Comparison of ENCODE assay signal across 1 cellular context in the genomic region with DNA sequence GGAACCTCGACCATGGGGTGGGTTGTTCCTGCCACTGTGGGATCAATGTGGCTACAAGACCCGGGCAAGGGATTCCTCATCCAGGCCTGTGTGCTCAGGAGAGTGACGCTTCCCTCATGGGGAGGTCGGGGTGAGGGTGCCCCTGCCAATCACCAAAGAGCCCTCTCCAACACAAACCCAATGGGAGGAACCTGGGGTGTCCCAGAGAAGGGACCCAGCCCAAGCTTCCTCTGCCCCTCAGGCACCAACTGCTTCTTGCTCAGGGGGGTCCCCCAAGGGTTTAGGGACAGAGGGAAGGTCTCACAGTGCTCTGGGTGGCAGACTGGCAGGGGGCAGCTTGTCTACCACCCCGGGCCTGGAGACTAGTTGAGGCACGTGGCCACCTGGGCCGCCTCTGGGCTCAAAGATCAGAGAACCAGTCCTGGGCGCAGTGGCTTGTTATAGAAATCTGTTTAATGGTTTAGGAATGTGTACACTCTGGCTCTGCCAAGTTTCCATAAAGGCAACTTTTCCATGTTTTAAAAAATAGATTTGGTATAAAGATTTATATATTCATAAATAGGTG.
TF ChIP-seq lines count a peak whose summit lies in the region.

No MANE protein-coding gene starts in this region.

TF ChIP-seq in H1, 55 proteins besides CTCF, POLR2A, EP300 and RAD21:
- no peak for TF ChIP-seq SP2 (IDR thresholded peaks at IDR 0.05; ENCODE audit: low read length)
- TF ChIP-seq, protein P1, sequence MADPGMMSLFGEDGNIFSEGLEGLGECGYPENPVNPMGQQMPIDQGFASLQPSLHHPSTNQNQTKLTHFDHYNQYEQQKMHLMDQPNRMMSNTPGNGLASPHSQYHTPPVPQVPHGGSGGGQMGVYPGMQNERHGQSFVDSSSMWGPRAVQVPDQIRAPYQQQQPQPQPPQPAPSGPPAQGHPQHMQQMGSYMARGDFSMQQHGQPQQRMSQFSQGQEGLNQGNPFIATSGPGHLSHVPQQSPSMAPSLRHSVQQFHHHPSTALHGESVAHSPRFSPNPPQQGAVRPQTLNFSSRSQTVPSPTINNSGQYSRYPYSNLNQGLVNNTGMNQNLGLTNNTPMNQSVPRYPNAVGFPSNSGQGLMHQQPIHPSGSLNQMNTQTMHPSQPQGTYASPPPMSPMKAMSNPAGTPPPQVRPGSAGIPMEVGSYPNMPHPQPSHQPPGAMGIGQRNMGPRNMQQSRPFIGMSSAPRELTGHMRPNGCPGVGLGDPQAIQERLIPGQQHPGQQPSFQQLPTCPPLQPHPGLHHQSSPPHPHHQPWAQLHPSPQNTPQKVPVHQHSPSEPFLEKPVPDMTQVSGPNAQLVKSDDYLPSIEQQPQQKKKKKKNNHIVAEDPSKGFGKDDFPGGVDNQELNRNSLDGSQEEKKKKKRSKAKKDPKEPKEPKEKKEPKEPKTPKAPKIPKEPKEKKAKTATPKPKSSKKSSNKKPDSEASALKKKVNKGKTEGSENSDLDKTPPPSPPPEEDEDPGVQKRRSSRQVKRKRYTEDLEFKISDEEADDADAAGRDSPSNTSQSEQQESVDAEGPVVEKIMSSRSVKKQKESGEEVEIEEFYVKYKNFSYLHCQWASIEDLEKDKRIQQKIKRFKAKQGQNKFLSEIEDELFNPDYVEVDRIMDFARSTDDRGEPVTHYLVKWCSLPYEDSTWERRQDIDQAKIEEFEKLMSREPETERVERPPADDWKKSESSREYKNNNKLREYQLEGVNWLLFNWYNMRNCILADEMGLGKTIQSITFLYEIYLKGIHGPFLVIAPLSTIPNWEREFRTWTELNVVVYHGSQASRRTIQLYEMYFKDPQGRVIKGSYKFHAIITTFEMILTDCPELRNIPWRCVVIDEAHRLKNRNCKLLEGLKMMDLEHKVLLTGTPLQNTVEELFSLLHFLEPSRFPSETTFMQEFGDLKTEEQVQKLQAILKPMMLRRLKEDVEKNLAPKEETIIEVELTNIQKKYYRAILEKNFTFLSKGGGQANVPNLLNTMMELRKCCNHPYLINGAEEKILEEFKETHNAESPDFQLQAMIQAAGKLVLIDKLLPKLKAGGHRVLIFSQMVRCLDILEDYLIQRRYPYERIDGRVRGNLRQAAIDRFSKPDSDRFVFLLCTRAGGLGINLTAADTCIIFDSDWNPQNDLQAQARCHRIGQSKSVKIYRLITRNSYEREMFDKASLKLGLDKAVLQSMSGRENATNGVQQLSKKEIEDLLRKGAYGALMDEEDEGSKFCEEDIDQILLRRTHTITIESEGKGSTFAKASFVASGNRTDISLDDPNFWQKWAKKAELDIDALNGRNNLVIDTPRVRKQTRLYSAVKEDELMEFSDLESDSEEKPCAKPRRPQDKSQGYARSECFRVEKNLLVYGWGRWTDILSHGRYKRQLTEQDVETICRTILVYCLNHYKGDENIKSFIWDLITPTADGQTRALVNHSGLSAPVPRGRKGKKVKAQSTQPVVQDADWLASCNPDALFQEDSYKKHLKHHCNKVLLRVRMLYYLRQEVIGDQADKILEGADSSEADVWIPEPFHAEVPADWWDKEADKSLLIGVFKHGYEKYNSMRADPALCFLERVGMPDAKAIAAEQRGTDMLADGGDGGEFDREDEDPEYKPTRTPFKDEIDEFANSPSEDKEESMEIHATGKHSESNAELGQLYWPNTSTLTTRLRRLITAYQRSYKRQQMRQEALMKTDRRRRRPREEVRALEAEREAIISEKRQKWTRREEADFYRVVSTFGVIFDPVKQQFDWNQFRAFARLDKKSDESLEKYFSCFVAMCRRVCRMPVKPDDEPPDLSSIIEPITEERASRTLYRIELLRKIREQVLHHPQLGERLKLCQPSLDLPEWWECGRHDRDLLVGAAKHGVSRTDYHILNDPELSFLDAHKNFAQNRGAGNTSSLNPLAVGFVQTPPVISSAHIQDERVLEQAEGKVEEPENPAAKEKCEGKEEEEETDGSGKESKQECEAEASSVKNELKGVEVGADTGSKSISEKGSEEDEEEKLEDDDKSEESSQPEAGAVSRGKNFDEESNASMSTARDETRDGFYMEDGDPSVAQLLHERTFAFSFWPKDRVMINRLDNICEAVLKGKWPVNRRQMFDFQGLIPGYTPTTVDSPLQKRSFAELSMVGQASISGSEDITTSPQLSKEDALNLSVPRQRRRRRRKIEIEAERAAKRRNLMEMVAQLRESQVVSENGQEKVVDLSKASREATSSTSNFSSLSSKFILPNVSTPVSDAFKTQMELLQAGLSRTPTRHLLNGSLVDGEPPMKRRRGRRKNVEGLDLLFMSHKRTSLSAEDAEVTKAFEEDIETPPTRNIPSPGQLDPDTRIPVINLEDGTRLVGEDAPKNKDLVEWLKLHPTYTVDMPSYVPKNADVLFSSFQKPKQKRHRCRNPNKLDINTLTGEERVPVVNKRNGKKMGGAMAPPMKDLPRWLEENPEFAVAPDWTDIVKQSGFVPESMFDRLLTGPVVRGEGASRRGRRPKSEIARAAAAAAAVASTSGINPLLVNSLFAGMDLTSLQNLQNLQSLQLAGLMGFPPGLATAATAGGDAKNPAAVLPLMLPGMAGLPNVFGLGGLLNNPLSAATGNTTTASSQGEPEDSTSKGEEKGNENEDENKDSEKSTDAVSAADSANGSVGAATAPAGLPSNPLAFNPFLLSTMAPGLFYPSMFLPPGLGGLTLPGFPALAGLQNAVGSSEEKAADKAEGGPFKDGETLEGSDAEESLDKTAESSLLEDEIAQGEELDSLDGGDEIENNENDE (IDR thresholded peaks at IDR 0.05; ENCODE audit: insufficient replicate concordance, low read length), result no peak
- no peak for TF ChIP-seq TAF1 (IDR thresholded peaks at IDR 0.05; ENCODE audit: low read depth, low read length)
- no peak for TF ChIP-seq CHD2 (IDR thresholded peaks at IDR 0.05; ENCODE audit: low read length)
- no peak for TF ChIP-seq CREB1 (IDR thresholded peaks at IDR 0.05)
- no peak for TF ChIP-seq GABPA (IDR thresholded peaks at IDR 0.05; ENCODE audit: borderline replicate concordance, insufficient read depth, low read length)
- TF ChIP-seq SP4 (IDR thresholded peaks at IDR 0.05; ENCODE audit: low read length), result no peak
- TF ChIP-seq CTBP2 (IDR thresholded peaks at IDR 0.05; ENCODE audit: borderline replicate concordance, insufficient read depth, insufficient read length, low read length), result no peak
- TF ChIP-seq, protein P2, sequence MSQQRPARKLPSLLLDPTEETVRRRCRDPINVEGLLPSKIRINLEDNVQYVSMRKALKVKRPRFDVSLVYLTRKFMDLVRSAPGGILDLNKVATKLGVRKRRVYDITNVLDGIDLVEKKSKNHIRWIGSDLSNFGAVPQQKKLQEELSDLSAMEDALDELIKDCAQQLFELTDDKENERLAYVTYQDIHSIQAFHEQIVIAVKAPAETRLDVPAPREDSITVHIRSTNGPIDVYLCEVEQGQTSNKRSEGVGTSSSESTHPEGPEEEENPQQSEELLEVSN (IDR thresholded peaks at IDR 0.05), result no peak
- TF ChIP-seq JUN (IDR thresholded peaks at IDR 0.05; ENCODE audit: low read depth, low read length), result no peak
- TF ChIP-seq TEAD4 (IDR thresholded peaks at IDR 0.05; ENCODE audit: low read depth, low read length), result no peak
- TF ChIP-seq RFX5 (IDR thresholded peaks at IDR 0.05; ENCODE audit: borderline replicate concordance, low read depth, low read length), result no peak
- no peak for TF ChIP-seq TBP (IDR thresholded peaks at IDR 0.05; ENCODE audit: low read depth, low read length)
- no peak for TF ChIP-seq SUZ12 (IDR thresholded peaks at IDR 0.05; ENCODE audit: low read length)
